ENCODE assay signal across 8 cellular contexts in the genomic region with DNA sequence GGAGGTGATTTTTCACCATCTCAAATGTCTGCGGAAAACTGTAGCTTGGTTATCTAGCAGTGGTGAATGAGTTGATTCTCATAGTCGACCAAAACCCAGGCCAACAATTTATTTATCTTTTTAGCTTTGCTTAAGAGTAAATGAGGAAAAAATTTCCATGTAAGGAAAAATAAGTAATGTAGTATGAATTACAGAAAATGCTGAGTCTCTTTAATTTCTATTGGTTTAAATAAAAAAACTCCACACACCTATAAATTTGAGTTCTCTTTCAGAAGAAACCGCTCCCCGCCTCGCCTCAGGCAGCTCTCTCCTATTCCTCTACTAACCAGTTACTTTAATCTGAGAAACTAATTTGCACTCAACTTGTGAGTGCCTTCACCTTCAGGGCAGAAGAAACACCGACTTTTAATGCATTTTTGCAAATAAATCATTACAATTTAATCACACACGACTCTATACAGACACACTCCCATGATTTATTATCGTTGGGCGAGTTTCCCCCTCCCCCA. TPM values are rescaled to one million over a fixed set of nuclear protein-coding genes. Genes with fewer than 3 reads are reported as not detected.
DNase-seq lines count a peak whose midpoint lies in the region; ATAC-seq, FAIRE-seq and TF ChIP-seq lines count a peak whose summit lies in the region.

No MANE protein-coding gene starts in this region.

- peak overlapping the region; percentile 99 for H3K4me3 Mint-ChIP-seq in stimulated activated naive CD8-positive, alpha-beta T cell treated with anti-CD3 and anti-CD28 coated beads, Interleukin-15, Interleukin-2, amounts not matched to agents 100 ng/mL and 50 ng/mL, for 24 hours

- H3K9me2 ChIP-seq in PC-3 (replicated peaks; ENCODE audit: low read length) = no peaks in the 10 kb centered on the region

- H3K36me3 Mint-ChIP-seq in stimulated activated naive CD8-positive, alpha-beta T cell treated with anti-CD3 and anti-CD28 coated beads, Interleukin-15, Interleukin-2, amounts not matched to agents 100 ng/mL and 50 ng/mL, for 24 hours (ENCODE audit: low read depth) = peaks cover 18% of the 10 kb centered on the region

- no peak for FAIRE-seq in GM12892 (lab: Jason Lieb, UNC)

- TF ChIP-seq CTCF in PC-3 (conservative IDR thresholded peaks at IDR 0.05; ENCODE audit: low read depth, low read length) (no peak), fibroblast of lung (conservative IDR thresholded peaks at IDR 0.05 in 1 of 2, IDR thresholded peaks at IDR 0.05 in 1 of 2; ENCODE audit: low read depth in 1 of 2, low read length in 2 of 2) (no peak), gastrocnemius medialis (IDR thresholded peaks at IDR 0.05 in 4 of 5, conservative IDR thresholded peaks at IDR 0.05 in 1 of 5) (no peak)

- H3K4me2 ChIP-seq in PC-3 (ENCODE audit: low read length) = peak overlapping the region; percentile 86
- H3K4me2 ChIP-seq in fibroblast of lung (ENCODE audit: extremely low read depth, insufficient read depth, low read length) = peak overlapping the region; percentile 80

- H3K79me2 ChIP-seq in PC-3 (ENCODE audit: low read length) = peaks cover 41% of the 10 kb centered on the region
- H3K79me2 ChIP-seq in fibroblast of lung (ENCODE audit: control insufficient read depth, insufficient read depth, low read length) = peaks cover 5% of the 10 kb centered on the region

- POLR2A ChIA-PET in PC-3 (lab: Charles Lee; ENCODE audit: unreplicated experiment) = interaction anchor here (0.5 to 0.7 kb wide), 13 partner anchors 12 to 1270 kb away, joined by 3 to 26 read pairs (median 11); no protein-coding TSS in a partner anchor

- no peak for ATAC-seq in stimulated activated naive CD8-positive, alpha-beta T cell treated with anti-CD3 and anti-CD28 coated beads, Interleukin-15, Interleukin-2, amounts not matched to agents 100 U/mL and 50 U/mL, for 24 hours
- ATAC-seq in PC-3 (peak; percentile 14; the same call in 1 of the 2 replicates), gastrocnemius medialis (peak; percentile 13 to 43)

- H3F3A ChIP-seq in PC-3 (ENCODE audit: low read length, unreplicated experiment) = no peaks in the 10 kb centered on the region

- peaks cover 12% of the 10 kb centered on the region for H3K4me1 ChIP-seq in PC-3 (ENCODE audit: insufficient read depth, low read length)
- no peaks in the 10 kb centered on the region for H3K4me1 ChIP-seq in fibroblast of lung (ENCODE audit: control insufficient read depth, extremely low read depth, insufficient read depth, low read length)
- H3K4me1 ChIP-seq in gastrocnemius medialis = peaks cover 17 to 40% of the 10 kb centered on the region in 2 donors

- peak overlapping the region; percentile 87 for H3K27ac Mint-ChIP-seq in stimulated activated naive CD8-positive, alpha-beta T cell treated with anti-CD3 and anti-CD28 coated beads, Interleukin-15, Interleukin-2, amounts not matched to agents 100 ng/mL and 50 ng/mL, for 24 hours

- peaks cover 49% of the 10 kb centered on the region for H3K27me3 Mint-ChIP-seq in stimulated activated naive CD8-positive, alpha-beta T cell treated with anti-CD3 and anti-CD28 coated beads, Interleukin-15, Interleukin-2, amounts not matched to agents 100 ng/mL and 50 ng/mL, for 24 hours

- no peak for TF ChIP-seq POLR2A in gastrocnemius medialis (IDR thresholded peaks at IDR 0.05)
- TF ChIP-seq POLR2A in GM12892 (IDR thresholded peaks at IDR 0.05; ENCODE audit: low read depth, low read length) = no peak

- no peaks in the 10 kb centered on the region for H3K27me3 ChIP-seq in PC-3 (ENCODE audit: low read length)
- peaks cover 15% of the 10 kb centered on the region for H3K27me3 ChIP-seq in fibroblast of lung (ENCODE audit: control insufficient read depth, insufficient read depth, low read length)
- H3K27me3 ChIP-seq in gastrocnemius medialis = peaks cover 44 to 49% (median 47%) of the 10 kb centered on the region in 3 donors

- H3K4me1 Mint-ChIP-seq in stimulated activated naive CD8-positive, alpha-beta T cell treated with anti-CD3 and anti-CD28 coated beads, Interleukin-15, Interleukin-2, amounts not matched to agents 100 ng/mL and 50 ng/mL, for 24 hours (ENCODE audit: low read depth) = peaks cover 72% of the 10 kb centered on the region

- 0 out of 2 replicates have a peak, but pooled peaks cover 5% of the 10 kb centered on the region for H4K20me1 ChIP-seq in PC-3 (ENCODE audit: low read length)
- no peaks in the 10 kb centered on the region for H4K20me1 ChIP-seq in fibroblast of lung (ENCODE audit: control insufficient read depth, extremely low read depth, insufficient read depth, low read length)

- peak overlapping the region; percentile 91 for H3K4me3 ChIP-seq in PC-3 (ENCODE audit: low read length)
- H3K4me3 ChIP-seq in fibroblast of lung (replicated peaks in 1 of 4; ENCODE audit: control extremely low read depth in 1 of 4, insufficient read depth in 1 of 4, low read depth in 3 of 4, low read length in 4 of 4) = peak overlapping the region; percentile 76 to 96 (median 92)
- peak overlapping the region; percentile 80 to 97 (median 90) for H3K4me3 ChIP-seq in gastrocnemius medialis

- DNase-seq in stimulated activated naive CD8-positive, alpha-beta T cell treated with anti-CD3 and anti-CD28 coated beads, Interleukin-15, Interleukin-2, amounts not matched to agents 100 U/mL and 50 U/mL, for 24 hours = no peak
- DNase-seq in PC-3 (peak; percentile 3), fibroblast of lung (ENCODE audit: low read depth in 2 of 2) (no peak), gastrocnemius medialis (no peak), GM12892 (ENCODE audit: insufficient read length) (no peak), kidney tubule cell (ENCODE audit: low spot score) (no peak), NOMO-1 treated with DMSO at 0.1 percent for 48 hours (lab: John Stamatoyannopoulos, UW; ENCODE audit: unreplicated experiment) (no peak)

- no peaks in the 10 kb centered on the region for H3K9me3 ChIP-seq in PC-3 (ENCODE audit: low read length)
- H3K9me3 ChIP-seq in fibroblast of lung (ENCODE audit: control insufficient read depth, insufficient read depth, low read depth, low read length) = no peaks in the 10 kb centered on the region
- H3K9me3 ChIP-seq in gastrocnemius medialis = no peaks in the 10 kb centered on the region

- peak overlapping the region; percentile 98 for H2AFZ ChIP-seq in PC-3 (ENCODE audit: low read length)
- H2AFZ ChIP-seq in fibroblast of lung (ENCODE audit: low read length) = peak overlapping the region; percentile 96

- H3K9ac ChIP-seq in PC-3 (ENCODE audit: low read length) = peak overlapping the region; percentile 91
- no peak overlapping the region for H3K9ac ChIP-seq in fibroblast of lung (ENCODE audit: insufficient read depth, low read length)

- in situ Hi-C loops in gastrocnemius medialis (cut with MboI; ENCODE audit: low sequenced_read_pairs in 4 of 4) = loop anchor here in 1 of 4 donors (25.0 kb wide), 1 partner anchor 528 kb away; the partner anchor contains the start of gene GFM1

- intact Hi-C loops in PC-3 (cut with micrococcal nuclease) (loop anchor here (5.0 kb wide), 1 partner anchor 103 kb away; no protein-coding TSS in a partner anchor), gastrocnemius medialis (cut with DNase I; ENCODE audit: low total_unique reads) (loop anchor here (10.0 kb wide), 2 partner anchors 325 to 935 kb away; no protein-coding TSS in a partner anchor)

- H3K36me3 ChIP-seq in PC-3 (ENCODE audit: low read depth, low read length) (no peaks in the 10 kb centered on the region), fibroblast of lung (ENCODE audit: control insufficient read depth, insufficient read depth, low read length) (no peaks in the 10 kb centered on the region), gastrocnemius medialis (no peaks in the 10 kb centered on the region)

- H3K27ac ChIP-seq in PC-3 (ENCODE audit: low read length) (peak overlapping the region; percentile 83), fibroblast of lung (ENCODE audit: insufficient read depth, low read length) (no peak overlapping the region), gastrocnemius medialis (peak overlapping the region; percentile 80 to 89 (median 86))

- peaks cover 8% of the 10 kb centered on the region for H3K9me3 Mint-ChIP-seq in stimulated activated naive CD8-positive, alpha-beta T cell treated with anti-CD3 and anti-CD28 coated beads, Interleukin-15, Interleukin-2, amounts not matched to agents 100 ng/mL and 50 ng/mL, for 24 hours

- BruUV-seq in PC-3 (replicated peaks; lab: Mats Ljungman, UMichigan) = no TSS peak

- CTCF ChIA-PET in PC-3 (lab: Charles Lee) = interaction anchor here (0.6 to 0.7 kb wide), 4 partner anchors 10 to 214 kb away, joined by 6 to 16 read pairs (median 8); no protein-coding TSS in a partner anchor

RNA-seq across cellular contexts. Expression of gene RSRC1, which starts 0.5 kb away (rescaled TPM):
- total RNA-seq in PC-3 (2014; rRNA removed) (39.5 and 42.8 TPM in 2 replicates), fibroblast of lung (38.5 and 43.1 TPM in 2 replicates), gastrocnemius medialis (10 to 100 TPM; 27.7 to 36.7 (median 31.9) TPM)
- 12.6 and 18.0 TPM in 2 replicates for polyA plus RNA-seq in fibroblast of lung
- 16.2 and 24.3 TPM in 2 replicates for polyA plus RNA-seq in fibroblast of lung (2012)
- polyA minus RNA-seq in fibroblast of lung (ENCODE audit: low replicate concordance) = 0.15 TPM in 1 of 2 replicates, not detected in the other
- 33.7 TPM for polyA plus RNA-seq in GM12892 (2012; ENCODE audit: missing spikeins)

RNA-seq across cellular contexts. Expression of gene SHOX2, which starts 3.1 kb away (rescaled TPM):
- total RNA-seq in PC-3 (2014; rRNA removed) = 0.04 TPM in 1 of 2 replicates, not detected in the other
- 1.3 and 1.8 TPM in 2 replicates for total RNA-seq in fibroblast of lung
- 1.4 and 2.4 TPM in 2 replicates for polyA plus RNA-seq in fibroblast of lung
- 1.2 and 2.6 TPM in 2 replicates for polyA plus RNA-seq in fibroblast of lung (2012)
- polyA minus RNA-seq in fibroblast of lung (ENCODE audit: low replicate concordance) = 0.15 TPM in 1 of 2 replicates, not detected in the other
- total RNA-seq in gastrocnemius medialis = 1 to 10 TPM in 2 of 4 donors, under 1 TPM in 2; 0.17 to 1.2 (median 0.85) TPM
- polyA plus RNA-seq in GM12892 (2012; ENCODE audit: missing spikeins) = 0.17 TPM
